Comparison of ENCODE assay signal across 10 cellular contexts in the genomic region with DNA sequence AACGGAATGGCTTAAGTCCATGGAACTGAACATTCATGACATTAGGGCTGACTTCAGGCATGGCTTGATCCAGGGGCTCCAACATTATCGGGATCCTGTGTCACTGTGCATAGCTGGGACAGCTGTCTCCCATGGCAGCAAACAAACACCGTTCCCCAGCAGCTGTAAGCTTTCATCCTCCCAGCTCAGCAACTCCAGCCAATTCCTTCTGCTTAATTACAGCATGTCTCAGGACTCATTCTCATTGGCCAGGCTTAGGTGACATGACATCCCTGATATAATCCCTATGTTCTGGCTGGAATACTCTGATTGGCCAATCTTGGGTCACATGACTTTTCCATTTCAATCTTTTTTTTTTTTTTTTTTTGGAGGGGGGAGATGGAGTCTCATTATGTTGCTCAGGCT. TPM values are rescaled to one million over a fixed set of nuclear protein-coding genes. Genes with fewer than 3 reads are reported as not detected.
DNase-seq lines count a peak whose midpoint lies in the region; ATAC-seq and TF ChIP-seq lines count a peak whose summit lies in the region.
"Had no signal": no experiment of that assay in that cellular context is flagged by ENCODE, and none has a peak within 500 bp of the region (broad histone marks: within the 10 kb centered on the region; RNA-seq: fewer than 3 reads in every experiment).

No MANE protein-coding gene starts in this region.

- H3K4me3 ChIP-seq in CD4-positive, alpha-beta memory T cell (ENCODE audit: low read length in 2 of 2), result no peak overlapping the region

- H3K9me3 Mint-ChIP-seq in WTC11, result peaks cover 7% of the 10 kb centered on the region; the same call in 1 of the 2 replicates
- no peaks in the 10 kb centered on the region for H3K9me3 Mint-ChIP-seq in CD4-positive, alpha-beta memory T cell

- H3K27me3 Mint-ChIP-seq in WTC11 (ENCODE audit: low read depth), result peaks cover 4% of the 10 kb centered on the region
- H3K27me3 Mint-ChIP-seq in CD4-positive, alpha-beta memory T cell, result no peaks in the 10 kb centered on the region

- peaks cover 7% of the 10 kb centered on the region for H3K4me1 ChIP-seq in CD4-positive, alpha-beta memory T cell (ENCODE audit: insufficient read depth, low read length)

- no peaks in the 10 kb centered on the region for H3K9me3 ChIP-seq in CD4-positive, alpha-beta memory T cell (ENCODE audit: control insufficient read depth in 1 of 2, low read length in 2 of 2)

- TF ChIP-seq CTCF in WTC11 (IDR thresholded peaks at IDR 0.05), result no peak

- H3K27me3 ChIP-seq in CD4-positive, alpha-beta memory T cell (ENCODE audit: insufficient read depth, low read length), result no peaks in the 10 kb centered on the region

- intact Hi-C loops in CD4-positive, alpha-beta memory T cell (cut with micrococcal nuclease), result no loop called here

- H3K4me1 Mint-ChIP-seq in WTC11, result peaks cover 2% of the 10 kb centered on the region; the same call in 1 of the 2 replicates
- peaks cover 0 to 10% (median 5%) of the 10 kb centered on the region in 4 donors for H3K4me1 Mint-ChIP-seq in CD4-positive, alpha-beta memory T cell

- H3K36me3 Mint-ChIP-seq in WTC11, result no peaks in the 10 kb centered on the region
- no peaks in the 10 kb centered on the region for H3K36me3 Mint-ChIP-seq in CD4-positive, alpha-beta memory T cell

- H3K36me3 ChIP-seq in CD4-positive, alpha-beta memory T cell (ENCODE audit: insufficient read depth, low read length), result no peaks in the 10 kb centered on the region

- no peak overlapping the region for H3K27ac ChIP-seq in CD4-positive, alpha-beta memory T cell (ENCODE audit: low read depth, low read length)

- no peak overlapping the region for H3K27ac Mint-ChIP-seq in WTC11
- H3K27ac Mint-ChIP-seq in CD4-positive, alpha-beta memory T cell, result no peak overlapping the region

- ATAC-seq in WTC11, result peak; percentile 35; the same call in 1 of the 2 replicates
- ATAC-seq in HG02588 (IDR thresholded peaks at IDR 0.05; ENCODE audit: unreplicated experiment), result no peak

- DNase-seq in DMS153 treated with DMSO at 0.1 percent for 48 hours (lab: John Stamatoyannopoulos, UW; ENCODE audit: unreplicated experiment) (peak; percentile 97), NCI-H1105 treated with DMSO at 0.1 percent for 48 hours (lab: John Stamatoyannopoulos, UW) (peak; percentile 47), WTC11 (ENCODE audit: low spot score) (no peak), left kidney (ENCODE audit: low read depth, low spot score) (peak; percentile 90), iPS-NIHi7 (ENCODE audit: extremely low spot score) (no peak), KG1 (lab: John Stamatoyannopoulos, UW) (no peak)
- no peak for DNase-seq in CD4-positive, alpha-beta memory T cell
- DNase-seq: activated effector memory CD4-positive, alpha-beta T cell treated with anti-CD3 and anti-CD28 coated beads, Interleukin-2, amount 50 U/mL, for 16 hours; stimulated activated CD4-positive, alpha-beta T cell treated with anti-CD3 and anti-CD28 coated beads, Interleukin-4, amount 100 ng/mL, for 4 hours had no signal

- POLR2A ChIA-PET in WTC11 (lab: Charles Lee), result interaction anchor here (0.7 to 1.2 kb wide), 2 partner anchors 16 to 94 kb away, joined by 3 read pairs; no protein-coding TSS in a partner anchor
- POLR2A ChIA-PET in CD4-positive, alpha-beta memory T cell (lab: Charles Lee; ENCODE audit: partially characterized antibody), result no interaction called here

- H3K4me3 Mint-ChIP-seq in WTC11, result no peak overlapping the region
- H3K4me3 Mint-ChIP-seq in CD4-positive, alpha-beta memory T cell, result no peak overlapping the region

- CTCF ChIA-PET in WTC11 (lab: Charles Lee), result interaction anchor here (0.7 to 3.6 kb wide), 4 partner anchors 31 to 151 kb away, joined by 4 to 21 read pairs (median 7); no protein-coding TSS in a partner anchor
- CTCF ChIA-PET in CD4-positive, alpha-beta memory T cell (lab: Charles Lee; ENCODE audit: partially characterized antibody), result interaction anchor here (0.9 to 1.6 kb wide), 3 partner anchors 30 to 34 kb away, joined by 6 to 7 read pairs (median 7); no protein-coding TSS in a partner anchor

TF ChIP-seq in WTC11, 78 proteins besides CTCF, POLR2A, EP300 and RAD21:
- TF ChIP-seq, protein P1, sequence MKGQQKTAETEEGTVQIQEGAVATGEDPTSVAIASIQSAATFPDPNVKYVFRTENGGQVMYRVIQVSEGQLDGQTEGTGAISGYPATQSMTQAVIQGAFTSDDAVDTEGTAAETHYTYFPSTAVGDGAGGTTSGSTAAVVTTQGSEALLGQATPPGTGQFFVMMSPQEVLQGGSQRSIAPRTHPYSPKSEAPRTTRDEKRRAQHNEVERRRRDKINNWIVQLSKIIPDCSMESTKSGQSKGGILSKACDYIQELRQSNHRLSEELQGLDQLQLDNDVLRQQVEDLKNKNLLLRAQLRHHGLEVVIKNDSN (CRISPR knock-in tag; IDR thresholded peaks at IDR 0.05), result peak; percentile 39; the same call in 1 of the 2 replicates
- TF ChIP-seq GTF2I (CRISPR knock-in tag; conservative IDR thresholded peaks at IDR 0.05), result peak; percentile 68; the same call in 1 of the 2 replicates
- TF ChIP-seq, protein P2, sequence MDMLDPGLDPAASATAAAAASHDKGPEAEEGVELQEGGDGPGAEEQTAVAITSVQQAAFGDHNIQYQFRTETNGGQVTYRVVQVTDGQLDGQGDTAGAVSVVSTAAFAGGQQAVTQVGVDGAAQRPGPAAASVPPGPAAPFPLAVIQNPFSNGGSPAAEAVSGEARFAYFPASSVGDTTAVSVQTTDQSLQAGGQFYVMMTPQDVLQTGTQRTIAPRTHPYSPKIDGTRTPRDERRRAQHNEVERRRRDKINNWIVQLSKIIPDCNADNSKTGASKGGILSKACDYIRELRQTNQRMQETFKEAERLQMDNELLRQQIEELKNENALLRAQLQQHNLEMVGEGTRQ (CRISPR knock-in tag; IDR thresholded peaks at IDR 0.05), result peak; percentile 49; the same call in 1 of the 2 replicates
- TF ChIP-seq TP53 (CRISPR knock-in tag; IDR thresholded peaks at IDR 0.05), result no peak
- TF ChIP-seq NFYB (CRISPR knock-in tag; conservative IDR thresholded peaks at IDR 0.05; ENCODE audit: low read depth), result 0 out of 2 replicates have a peak, but pooled peaks have one; percentile 28
- TF ChIP-seq, protein P3, sequence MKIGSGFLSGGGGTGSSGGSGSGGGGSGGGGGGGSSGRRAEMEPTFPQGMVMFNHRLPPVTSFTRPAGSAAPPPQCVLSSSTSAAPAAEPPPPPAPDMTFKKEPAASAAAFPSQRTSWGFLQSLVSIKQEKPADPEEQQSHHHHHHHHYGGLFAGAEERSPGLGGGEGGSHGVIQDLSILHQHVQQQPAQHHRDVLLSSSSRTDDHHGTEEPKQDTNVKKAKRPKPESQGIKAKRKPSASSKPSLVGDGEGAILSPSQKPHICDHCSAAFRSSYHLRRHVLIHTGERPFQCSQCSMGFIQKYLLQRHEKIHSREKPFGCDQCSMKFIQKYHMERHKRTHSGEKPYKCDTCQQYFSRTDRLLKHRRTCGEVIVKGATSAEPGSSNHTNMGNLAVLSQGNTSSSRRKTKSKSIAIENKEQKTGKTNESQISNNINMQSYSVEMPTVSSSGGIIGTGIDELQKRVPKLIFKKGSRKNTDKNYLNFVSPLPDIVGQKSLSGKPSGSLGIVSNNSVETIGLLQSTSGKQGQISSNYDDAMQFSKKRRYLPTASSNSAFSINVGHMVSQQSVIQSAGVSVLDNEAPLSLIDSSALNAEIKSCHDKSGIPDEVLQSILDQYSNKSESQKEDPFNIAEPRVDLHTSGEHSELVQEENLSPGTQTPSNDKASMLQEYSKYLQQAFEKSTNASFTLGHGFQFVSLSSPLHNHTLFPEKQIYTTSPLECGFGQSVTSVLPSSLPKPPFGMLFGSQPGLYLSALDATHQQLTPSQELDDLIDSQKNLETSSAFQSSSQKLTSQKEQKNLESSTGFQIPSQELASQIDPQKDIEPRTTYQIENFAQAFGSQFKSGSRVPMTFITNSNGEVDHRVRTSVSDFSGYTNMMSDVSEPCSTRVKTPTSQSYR (CRISPR knock-in tag; IDR thresholded peaks at IDR 0.05), result no peak

RNA-seq across cellular contexts. Expression of a gene that starts 10.9 kb away (rescaled TPM):
- total RNA-seq in WTC11 (2021), result 233 to 249 TPM (median 246 TPM) in 3 replicates
- total RNA-seq in CD4-positive, alpha-beta memory T cell, result 100 to 1,000 TPM; 876 to 900 TPM
- 100 to 1,000 TPM; 572 to 943 TPM for polyA plus RNA-seq in CD4-positive, alpha-beta memory T cell

RNA-seq across cellular contexts. Expression of a gene that starts 21.0 kb away (rescaled TPM):
- total RNA-seq in WTC11 (2021), result 22.4 to 27.2 TPM (median 23.5 TPM) in 3 replicates
- 1 to 10 TPM; 3.5 to 3.9 TPM for total RNA-seq in CD4-positive, alpha-beta memory T cell
- under 1 TPM; 0.09 to 0.39 TPM for polyA plus RNA-seq in CD4-positive, alpha-beta memory T cell

RNA-seq across cellular contexts. Expression of a gene that starts 44.1 kb away (rescaled TPM):
- 13.1 to 20.0 TPM (median 15.8 TPM) in 3 replicates for total RNA-seq in WTC11 (2021)
- 10 to 100 TPM; 20.9 to 23.1 TPM for total RNA-seq in CD4-positive, alpha-beta memory T cell
- polyA plus RNA-seq in CD4-positive, alpha-beta memory T cell, result 1 to 10 TPM; 5.5 to 7.0 TPM

Comparison
In these comparisons a context has a peak if more than half of its experiments do, and no peak if none do; other contexts are left out.
1. DNase-seq: peak in DMS153 treated with DMSO at 0.1 percent for 48 hours (single experiment), NCI-H1105 treated with DMSO at 0.1 percent for 48 hours (single experiment) and left kidney (single experiment); none in WTC11 (single experiment), CD4-positive, alpha-beta memory T cell (0 of 5), iPS-NIHi7 (single experiment) and KG1 (single experiment).